17 cellular contexts compared by ENCODE assay signal in the genomic region with DNA sequence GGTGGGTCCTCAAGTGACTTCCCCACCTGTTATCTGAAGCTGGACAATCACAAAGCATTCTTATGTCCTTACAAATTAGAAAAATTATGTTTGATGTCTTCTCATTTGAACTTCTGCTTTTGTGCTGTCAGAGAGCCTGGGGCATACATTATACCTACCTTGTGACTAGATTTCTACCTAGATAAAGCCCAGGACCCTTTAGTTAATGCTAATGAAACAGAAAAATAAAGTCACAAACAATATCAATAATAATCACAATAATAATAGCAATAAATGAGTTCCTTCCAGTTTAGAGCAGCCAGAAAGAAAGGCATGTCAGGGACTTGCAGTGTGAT.
"Had no signal": no experiment of that assay in that cellular context is flagged by ENCODE, and none has a peak within 500 bp of the region (broad histone marks: within the 10 kb centered on the region; RNA-seq: fewer than 3 reads in every experiment).

No MANE protein-coding gene starts in this region.

- H3K27me3 ChIP-seq: dorsolateral prefrontal cortex, gastrocnemius medialis, heart left ventricle, neural progenitor cell had no signal

- H3K27me3 Mint-ChIP-seq: activated CD8-positive, alpha-beta T cell treated with anti-CD3 and anti-CD28 coated beads for 36 hours; activated naive CD8-positive, alpha-beta T cell had no signal

- DNase-seq: activated CD4-positive, alpha-beta T cell treated with anti-CD3 and anti-CD28 coated beads for 4 hours; activated CD8-positive, alpha-beta T cell treated with anti-CD3 and anti-CD28 coated beads for 36 hours; activated effector memory CD4-positive, alpha-beta T cell treated with anti-CD3 and anti-CD28 coated beads, Interleukin-2, amount 50 U/mL, for 16 hours; activated T-cell treated with anti-CD3 and anti-CD28 coated beads, Interleukin-2, amount 50 U/mL, for 4 hours; amniotic stem cell; dorsolateral prefrontal cortex; erythroblast; gastrocnemius medialis; heart left ventricle; left colon; lower lobe of right lung; stimulated activated CD4-positive, alpha-beta T cell treated with anti-CD3 and anti-CD28 coated beads, Interleukin-12 subunit alpha, Interleukin-12 subunit beta, amount 100 ng/mL, for 4 hours; stimulated activated CD4-positive, alpha-beta T cell treated with anti-CD3 and anti-CD28 coated beads, Interleukin-2, amount 100 ng/mL, for 24 hours had no signal

- H3K27ac Mint-ChIP-seq: activated CD8-positive, alpha-beta T cell treated with anti-CD3 and anti-CD28 coated beads for 36 hours; activated naive CD8-positive, alpha-beta T cell; mesothelial cell of epicardium; neural progenitor cell; stimulated activated effector memory CD8-positive, alpha-beta T cell treated with anti-CD3 and anti-CD28 coated beads, Interleukin-12 subunit alpha, Interleukin-12 subunit beta, amount 100 ng/mL, for 72 hours had no signal

- H3K4me3 Mint-ChIP-seq: activated CD8-positive, alpha-beta T cell treated with anti-CD3 and anti-CD28 coated beads for 36 hours; activated naive CD8-positive, alpha-beta T cell; activated T-cell treated with anti-CD3 and anti-CD28 coated beads, Interleukin-2, amount 50 U/mL, for 4 hours; mesothelial cell of epicardium; neural progenitor cell; stimulated activated effector memory CD8-positive, alpha-beta T cell treated with anti-CD3 and anti-CD28 coated beads, Interleukin-12 subunit alpha, Interleukin-12 subunit beta, amount 100 ng/mL, for 72 hours had no signal

- H3K9ac ChIP-seq: neural progenitor cell had no signal

- H3K4me3 ChIP-seq: dorsolateral prefrontal cortex, gastrocnemius medialis, heart left ventricle, lower lobe of right lung, neural progenitor cell had no signal

- H3K9me3 Mint-ChIP-seq: activated CD8-positive, alpha-beta T cell treated with anti-CD3 and anti-CD28 coated beads for 36 hours had no signal

- ATAC-seq: activated CD8-positive, alpha-beta T cell treated with anti-CD3 and anti-CD28 coated beads for 36 hours; activated T-cell treated with anti-CD3 and anti-CD28 coated beads, Interleukin-2, amount 50 U/mL, for 4 hours; gastrocnemius medialis; heart left ventricle; left colon; lower lobe of right lung had no signal

- H2AFZ ChIP-seq: neural progenitor cell had no signal

- H3K4me1 ChIP-seq: gastrocnemius medialis, heart left ventricle, lower lobe of right lung, neural progenitor cell had no signal

- H3K4me2 ChIP-seq: neural progenitor cell had no signal

- H3K4me1 Mint-ChIP-seq: mesothelial cell of epicardium, neural progenitor cell had no signal

- H3K36me3 ChIP-seq: gastrocnemius medialis, heart left ventricle, lower lobe of right lung, neural progenitor cell had no signal

- H3K36me3 Mint-ChIP-seq: activated naive CD8-positive, alpha-beta T cell; neural progenitor cell; stimulated activated effector memory CD8-positive, alpha-beta T cell treated with anti-CD3 and anti-CD28 coated beads, Interleukin-12 subunit alpha, Interleukin-12 subunit beta, amount 100 ng/mL, for 72 hours had no signal

- H3K9me3 ChIP-seq: gastrocnemius medialis, lower lobe of right lung had no signal
